10 cellular contexts compared by ENCODE assay signal in the genomic region with DNA sequence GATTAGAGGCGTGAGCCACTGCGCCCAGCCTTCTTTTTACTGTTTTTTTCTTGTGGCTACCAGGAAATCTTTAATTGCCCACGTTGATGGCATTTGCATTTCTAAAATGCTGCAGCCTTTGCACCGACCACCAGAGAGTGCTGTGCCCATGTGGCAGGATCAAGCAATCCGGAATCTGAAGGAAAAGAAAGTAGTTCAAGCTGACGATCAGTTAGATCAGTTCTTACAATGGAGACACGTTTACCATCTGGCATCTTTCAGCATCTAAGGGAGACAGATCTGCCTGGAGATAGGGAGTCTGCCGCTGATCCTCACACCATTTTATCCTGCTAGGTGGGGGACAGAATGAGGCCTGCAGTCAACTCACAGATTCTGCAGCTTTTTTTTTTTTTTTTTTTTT. TPM values are rescaled to one million over a fixed set of nuclear protein-coding genes. Genes with fewer than 3 reads are reported as not detected.
DNase-seq lines count a peak whose midpoint lies in the region; ATAC-seq and TF ChIP-seq lines count a peak whose summit lies in the region.
"Had no signal": no experiment of that assay in that cellular context is flagged by ENCODE, and none has a peak within 500 bp of the region (broad histone marks: within the 10 kb centered on the region; RNA-seq: fewer than 3 reads in every experiment).

No MANE protein-coding gene starts in this region.

- H3K27me3 ChIP-seq in suprapubic skin = no peaks in the 10 kb centered on the region
- H3K27me3 ChIP-seq: BLaER1 treated with 17β-estradiol and CSF1 and Interleukin-3, amounts not matched to agents 10 nM and 100 nM had no signal

- H3K36me3 ChIP-seq in suprapubic skin = no peaks in the 10 kb centered on the region
- H3K36me3 ChIP-seq: BLaER1 treated with 17β-estradiol and CSF1 and Interleukin-3, amounts not matched to agents 10 nM and 100 nM had no signal

- peak in 1 of 2 donors; percentile 45 for TF ChIP-seq CTCF in suprapubic skin (IDR thresholded peaks at IDR 0.05)

- TF ChIP-seq POLR2A in suprapubic skin (IDR thresholded peaks at IDR 0.05) = no peak

- ATAC-seq in GM21360 (IDR thresholded peaks at IDR 0.05; ENCODE audit: unreplicated experiment) = no peak

- WGBS in suprapubic skin = 35% methylated on average over 8 of the region's 8 CpGs

- TF ChIP-seq EP300 in suprapubic skin (IDR thresholded peaks at IDR 0.05) = no peak

- no peak overlapping the region for H3K27ac ChIP-seq in suprapubic skin
- H3K27ac ChIP-seq: BLaER1 treated with 17β-estradiol and CSF1 and Interleukin-3, amounts not matched to agents 10 nM and 100 nM had no signal

- no peaks in the 10 kb centered on the region for H3K9me3 ChIP-seq in suprapubic skin
- H3K9me3 ChIP-seq: BLaER1 treated with 17β-estradiol and CSF1 and Interleukin-3, amounts not matched to agents 10 nM and 100 nM had no signal

- H3K4me3 ChIP-seq in Jurkat, Clone E6-1 (ENCODE audit: low read length) = no peak overlapping the region
- H3K4me3 ChIP-seq in suprapubic skin = no peak overlapping the region
- H3K4me3 ChIP-seq: BLaER1 treated with 17β-estradiol and CSF1 and Interleukin-3, amounts not matched to agents 10 nM and 100 nM had no signal

- no peaks in the 10 kb centered on the region for H3K4me1 ChIP-seq in suprapubic skin

- DNase-seq in NCI-H1417 (lab: John Stamatoyannopoulos, UW) (peak in 2 of 3 experiments; percentile 25 to 70), NCI-H1417 treated with DMSO at 0.1 percent for 48 hours (lab: John Stamatoyannopoulos, UW) (no peak), UCSD-AML1 (lab: John Stamatoyannopoulos, UW; ENCODE audit: unreplicated experiment) (peak; percentile 49), hepatic stellate cell (ENCODE audit: low spot score) (peak; percentile 54), suprapubic skin (ENCODE audit: low spot score in 2 of 2) (no peak)
- peak; percentile 82 for DNase-seq in Jurkat, Clone E6-1 (ENCODE audit: low read depth, low spot score)
- no peak for DNase-seq in activated CD4-positive, CD25-positive, alpha-beta regulatory T cell treated with anti-CD3 and anti-CD28 coated beads, Interleukin-2, amount 50 U/mL, for 72 hours
- DNase-seq: activated B cell treated with CpG ODN at 0.5 μM for 24 hours had no signal

RNA-seq across cellular contexts. Expression of a gene that starts 19.9 kb away (rescaled TPM):
- 1.1 TPM for polyA plus RNA-seq in Jurkat, Clone E6-1 (2012; ENCODE audit: insufficient read depth, insufficient read length)
- 100 to 1,000 TPM; 173 to 255 (median 185) TPM for total RNA-seq in suprapubic skin

Comparison
In these comparisons a context has a peak if more than half of its experiments do, and no peak if none do; other contexts are left out.
1. DNase-seq: peak in NCI-H1417 (2 of 3), Jurkat, Clone E6-1 (single experiment), UCSD-AML1 (single experiment) and hepatic stellate cell (single experiment); none in NCI-H1417 treated with DMSO at 0.1 percent for 48 hours (single experiment), suprapubic skin (0 of 2) and activated CD4-positive, CD25-positive, alpha-beta regulatory T cell treated with anti-CD3 and anti-CD28 coated beads, Interleukin-2, amount 50 U/mL, for 72 hours (single experiment).